In the genomic region with DNA sequence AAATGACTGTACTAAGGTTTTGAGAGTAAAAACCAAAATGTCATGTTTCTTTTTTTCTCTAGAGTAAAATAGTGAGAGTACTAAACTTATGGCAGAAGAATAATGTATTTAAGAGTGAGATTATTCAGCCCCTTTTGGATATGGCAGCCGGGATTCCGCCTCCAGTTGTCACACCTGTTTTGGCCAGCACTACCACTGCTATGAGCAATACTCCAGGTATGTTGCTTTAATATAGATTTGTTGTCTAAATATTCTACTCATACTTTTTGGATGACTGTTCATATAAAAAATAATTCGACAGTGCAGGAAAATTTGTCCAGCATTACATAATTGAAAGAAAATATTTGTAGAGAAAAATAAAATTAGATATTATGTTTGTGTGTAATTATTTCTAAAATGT, we compare ENCODE assay signal across 23 cellular contexts. TPM values are rescaled to one million over a fixed set of nuclear protein-coding genes. Genes with fewer than 3 reads are reported as not detected.
DNase-seq lines count a peak whose midpoint lies in the region; ATAC-seq and TF ChIP-seq lines count a peak whose summit lies in the region.
"Had no signal": no experiment of that assay in that cellular context is flagged by ENCODE, and none has a peak within 500 bp of the region (broad histone marks: within the 10 kb centered on the region; RNA-seq: fewer than 3 reads in every experiment).

No MANE protein-coding gene starts in this region.

- H3K27ac Mint-ChIP-seq in effector memory CD8-positive, alpha-beta T cell = no peak overlapping the region
- no peak overlapping the region for H3K27ac Mint-ChIP-seq in activated CD4-positive, alpha-beta T cell treated with anti-CD3 and anti-CD28 coated beads, Interleukin-2, amount 10 ng/mL, durations not matched to agents 24 days and 14 days
- no peak overlapping the region for H3K27ac Mint-ChIP-seq in WTC11
- H3K27ac Mint-ChIP-seq: activated CD4-positive, alpha-beta T cell treated with anti-CD3 and anti-CD28 coated beads, Interleukin-2, amount 10 ng/mL, durations not matched to agents 7 days and 5 days; T-cell had no signal

- H3K27ac ChIP-seq in RWPE1 (no peak overlapping the region), hepatocyte (peak overlapping the region; percentile 7)

- POLR2A ChIA-PET in RWPE1 (lab: Yijun Ruan, JAX; ENCODE audit: low non-redundant PET) = no interaction called here
- POLR2A ChIA-PET in WTC11 (lab: Charles Lee) = no interaction called here

- H2AFZ ChIP-seq in hepatocyte = no peak overlapping the region

- H3K9me3 Mint-ChIP-seq in effector memory CD8-positive, alpha-beta T cell = no peaks in the 10 kb centered on the region
- no peaks in the 10 kb centered on the region for H3K9me3 Mint-ChIP-seq in activated CD4-positive, alpha-beta T cell treated with anti-CD3 and anti-CD28 coated beads, Interleukin-2, amount 10 ng/mL, durations not matched to agents 24 days and 14 days
- H3K9me3 Mint-ChIP-seq in WTC11 = 0 out of 2 replicates have a peak, but pooled peaks cover 5% of the 10 kb centered on the region
- H3K9me3 Mint-ChIP-seq: activated CD4-positive, alpha-beta T cell treated with anti-CD3 and anti-CD28 coated beads, Interleukin-2, amount 10 ng/mL, durations not matched to agents 7 days and 5 days; naive B cell; T-cell had no signal

- peaks cover 66% of the 10 kb centered on the region for H3K79me2 ChIP-seq in hepatocyte

- intact Hi-C loops in activated CD4-positive, alpha-beta T cell treated with anti-CD3 and anti-CD28 coated beads, Interleukin-2, amount 10 ng/mL, durations not matched to agents 24 days and 14 days (cut with micrococcal nuclease) = no loop called here

- H3K9me3 ChIP-seq in hepatocyte (ENCODE audit: low read depth) = no peaks in the 10 kb centered on the region
- H3K9me3 ChIP-seq: adrenal gland had no signal

- H3K4me3 ChIP-seq in hepatocyte = no peak overlapping the region
- H3K4me3 ChIP-seq: adrenal gland, lung had no signal

- no peak for TF ChIP-seq CTCF in RWPE1 (conservative IDR thresholded peaks at IDR 0.05; ENCODE audit: low read depth)
- no peak for TF ChIP-seq CTCF in hepatocyte (IDR thresholded peaks at IDR 0.05; ENCODE audit: poor library complexity)
- no peak for TF ChIP-seq CTCF in WTC11 (IDR thresholded peaks at IDR 0.05)

- peaks cover 28% of the 10 kb centered on the region for H4K20me1 ChIP-seq in hepatocyte (ENCODE audit: insufficient read depth, poor library complexity, severe bottlenecking)

- WGBS in hepatocyte (ENCODE audit: low lambda C conversion rate, missing lambda C conversion rate) = 93% methylated on average over 3 of the region's 3 CpGs

- ATAC-seq in effector memory CD8-positive, alpha-beta T cell (replicated peaks) = no peak
- no peak for ATAC-seq in HG03139 (IDR thresholded peaks at IDR 0.05; ENCODE audit: unreplicated experiment)
- ATAC-seq in WTC11 = no peak
- ATAC-seq: right cardiac atrium, T-cell had no signal

- H3K4me1 ChIP-seq in hepatocyte (ENCODE audit: insufficient read depth) = no peaks in the 10 kb centered on the region

- H3K27me3 Mint-ChIP-seq in effector memory CD8-positive, alpha-beta T cell = no peaks in the 10 kb centered on the region
- H3K27me3 Mint-ChIP-seq in activated CD4-positive, alpha-beta T cell treated with anti-CD3 and anti-CD28 coated beads, Interleukin-2, amount 10 ng/mL, durations not matched to agents 24 days and 14 days = no peaks in the 10 kb centered on the region
- H3K27me3 Mint-ChIP-seq in WTC11 (ENCODE audit: low read depth) = no peaks in the 10 kb centered on the region
- H3K27me3 Mint-ChIP-seq: activated CD4-positive, alpha-beta T cell treated with anti-CD3 and anti-CD28 coated beads, Interleukin-2, amount 10 ng/mL, durations not matched to agents 7 days and 5 days; naive B cell; T-cell had no signal

- H3K36me3 ChIP-seq in hepatocyte (replicated peaks; ENCODE audit: insufficient read depth, low read depth) = no peaks in the 10 kb centered on the region

- no peaks in the 10 kb centered on the region for H3K27me3 ChIP-seq in hepatocyte
- H3K27me3 ChIP-seq: adrenal gland had no signal

- no peak overlapping the region for H3K4me3 Mint-ChIP-seq in effector memory CD8-positive, alpha-beta T cell
- H3K4me3 Mint-ChIP-seq in activated CD4-positive, alpha-beta T cell treated with anti-CD3 and anti-CD28 coated beads, Interleukin-2, amount 10 ng/mL, durations not matched to agents 24 days and 14 days = no peak overlapping the region
- H3K4me3 Mint-ChIP-seq in WTC11 = no peak overlapping the region
- H3K4me3 Mint-ChIP-seq: activated CD4-positive, alpha-beta T cell treated with anti-CD3 and anti-CD28 coated beads, Interleukin-2, amount 10 ng/mL, durations not matched to agents 7 days and 5 days; CD14-positive monocyte; naive B cell; T-cell had no signal

- H3K9me2 ChIP-seq in hepatocyte (replicated peaks; ENCODE audit: insufficient read depth) = no peaks in the 10 kb centered on the region

- H3K4me1 Mint-ChIP-seq in effector memory CD8-positive, alpha-beta T cell (ENCODE audit: low read depth in 2 of 2) = peaks cover 0 to 26% of the 10 kb centered on the region in 2 donors
- H3K4me1 Mint-ChIP-seq in activated CD4-positive, alpha-beta T cell treated with anti-CD3 and anti-CD28 coated beads, Interleukin-2, amount 10 ng/mL, durations not matched to agents 24 days and 14 days = peaks cover 9% of the 10 kb centered on the region
- no peaks in the 10 kb centered on the region for H3K4me1 Mint-ChIP-seq in WTC11

- CTCF ChIA-PET in RWPE1 (lab: Yijun Ruan, JAX) (no interaction called here), WTC11 (lab: Charles Lee) (no interaction called here)

- DNase-seq in 8988T = peak; percentile 24
- DNase-seq in HCEC 1CT = peak; percentile 35
- DNase-seq in RWPE1 (ENCODE audit: low spot score) = peak; percentile 79
- DNase-seq in hepatocyte (ENCODE audit: low spot score) = no peak
- no peak for DNase-seq in effector memory CD8-positive, alpha-beta T cell
- no peak for DNase-seq in activated CD4-positive, alpha-beta T cell treated with anti-CD3 and anti-CD28 coated beads, Interleukin-2, amount 10 ng/mL, durations not matched to agents 24 days and 14 days
- no peak for DNase-seq in WTC11 (ENCODE audit: low spot score)
- DNase-seq: activated CD4-positive, alpha-beta T cell treated with anti-CD3 and anti-CD28 coated beads, Interleukin-2, amount 10 ng/mL, durations not matched to agents 7 days and 5 days; activated effector memory CD4-positive, alpha-beta T cell treated with Interleukin-2 at 50 U/mL for 16 hours; adrenal gland; dermis blood vessel endothelial cell; DMS153; foreskin fibroblast; GOT3; hippocampal formation; naive B cell; NCI-H1417 treated with DMSO at 0.1 percent for 48 hours; NCI-H524 treated with DMSO at 0.1 percent for 48 hours; right cardiac atrium; T-cell had no signal

- H3K36me3 Mint-ChIP-seq in effector memory CD8-positive, alpha-beta T cell (ENCODE audit: insufficient read depth) = peaks cover 63% of the 10 kb centered on the region
- H3K36me3 Mint-ChIP-seq in activated CD4-positive, alpha-beta T cell treated with anti-CD3 and anti-CD28 coated beads, Interleukin-2, amount 10 ng/mL, durations not matched to agents 24 days and 14 days (ENCODE audit: low read depth) = peaks cover 39% of the 10 kb centered on the region
- H3K36me3 Mint-ChIP-seq in WTC11 = peaks cover 46% of the 10 kb centered on the region

- H3K4me2 ChIP-seq in hepatocyte = no peak overlapping the region

TF ChIP-seq in WTC11, 78 proteins besides CTCF, POLR2A, EP300 and RAD21 (continues in another document):
- TF ChIP-seq SOX15 (CRISPR knock-in tag; IDR thresholded peaks at IDR 0.05) (no peak), JUN (CRISPR knock-in tag; IDR thresholded peaks at IDR 0.05) (no peak), ZNF263 (CRISPR knock-in tag; IDR thresholded peaks at IDR 0.05; ENCODE audit: low read depth) (no peak), ZNF219 (CRISPR knock-in tag; IDR thresholded peaks at IDR 0.05; ENCODE audit: borderline replicate concordance) (no peak)
- TF ChIP-seq, protein P1, sequence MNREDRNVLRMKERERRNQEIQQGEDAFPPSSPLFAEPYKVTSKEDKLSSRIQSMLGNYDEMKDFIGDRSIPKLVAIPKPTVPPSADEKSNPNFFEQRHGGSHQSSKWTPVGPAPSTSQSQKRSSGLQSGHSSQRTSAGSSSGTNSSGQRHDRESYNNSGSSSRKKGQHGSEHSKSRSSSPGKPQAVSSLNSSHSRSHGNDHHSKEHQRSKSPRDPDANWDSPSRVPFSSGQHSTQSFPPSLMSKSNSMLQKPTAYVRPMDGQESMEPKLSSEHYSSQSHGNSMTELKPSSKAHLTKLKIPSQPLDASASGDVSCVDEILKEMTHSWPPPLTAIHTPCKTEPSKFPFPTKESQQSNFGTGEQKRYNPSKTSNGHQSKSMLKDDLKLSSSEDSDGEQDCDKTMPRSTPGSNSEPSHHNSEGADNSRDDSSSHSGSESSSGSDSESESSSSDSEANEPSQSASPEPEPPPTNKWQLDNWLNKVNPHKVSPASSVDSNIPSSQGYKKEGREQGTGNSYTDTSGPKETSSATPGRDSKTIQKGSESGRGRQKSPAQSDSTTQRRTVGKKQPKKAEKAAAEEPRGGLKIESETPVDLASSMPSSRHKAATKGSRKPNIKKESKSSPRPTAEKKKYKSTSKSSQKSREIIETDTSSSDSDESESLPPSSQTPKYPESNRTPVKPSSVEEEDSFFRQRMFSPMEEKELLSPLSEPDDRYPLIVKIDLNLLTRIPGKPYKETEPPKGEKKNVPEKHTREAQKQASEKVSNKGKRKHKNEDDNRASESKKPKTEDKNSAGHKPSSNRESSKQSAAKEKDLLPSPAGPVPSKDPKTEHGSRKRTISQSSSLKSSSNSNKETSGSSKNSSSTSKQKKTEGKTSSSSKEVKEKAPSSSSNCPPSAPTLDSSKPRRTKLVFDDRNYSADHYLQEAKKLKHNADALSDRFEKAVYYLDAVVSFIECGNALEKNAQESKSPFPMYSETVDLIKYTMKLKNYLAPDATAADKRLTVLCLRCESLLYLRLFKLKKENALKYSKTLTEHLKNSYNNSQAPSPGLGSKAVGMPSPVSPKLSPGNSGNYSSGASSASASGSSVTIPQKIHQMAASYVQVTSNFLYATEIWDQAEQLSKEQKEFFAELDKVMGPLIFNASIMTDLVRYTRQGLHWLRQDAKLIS (CRISPR knock-in tag; IDR thresholded peaks at IDR 0.05; ENCODE audit: borderline replicate concordance) = no peak

RNA-seq across cellular contexts. Expression of a gene that starts 59.5 kb away (rescaled TPM):
- total RNA-seq in hepatocyte (35.6 and 38.5 TPM in 2 replicates), WTC11 (2021) (40.7 to 46.8 TPM (median 46.3 TPM) in 3 replicates)
- polyA plus RNA-seq in hepatocyte = 12.0 and 13.7 TPM in 2 replicates
- 36.6 and 37.5 TPM in 2 replicates for total RNA-seq in activated CD4-positive, alpha-beta T cell treated with anti-CD3 and anti-CD28 coated beads, Interleukin-2, amount 10 ng/mL, durations not matched to agents 24 days and 14 days

Comparison
In these comparisons a context has a peak if more than half of its experiments do, and no peak if none do; other contexts are left out.
1. DNase-seq: peak in 8988T (single experiment), HCEC 1CT (single experiment) and RWPE1 (single experiment); none in hepatocyte (single experiment), effector memory CD8-positive, alpha-beta T cell (0 of 3), activated CD4-positive, alpha-beta T cell treated with anti-CD3 and anti-CD28 coated beads, Interleukin-2, amount 10 ng/mL, durations not matched to agents 24 days and 14 days (single experiment) and WTC11 (single experiment).